ENCODE assay signal across 9 cellular contexts in genomic region chr14:21509432-21510143, GRCh38. TPM values are rescaled to one million over a fixed set of nuclear protein-coding genes. Genes with fewer than 3 reads are reported as not detected.
DNase-seq lines count a peak whose midpoint lies in the region; ATAC-seq and TF ChIP-seq lines count a peak whose summit lies in the region.
"Had no signal": no experiment of that assay in that cellular context is flagged by ENCODE, and none has a peak within 500 bp of the region (broad histone marks: within the 10 kb centered on the region; RNA-seq: fewer than 3 reads in every experiment).

No MANE protein-coding gene starts in this region.

- intact Hi-C loops in thyroid gland (cut with DNase I): no loop called here

- WGBS in endodermal cell (ENCODE audit: insufficient coverage in 1 of 2, insufficient read length in 1 of 2), 2 experiments: 87 to 92% methylated on average over 4 to 6 of the region's 6 CpGs
- WGBS in thyroid gland, 2 donors: 81 to 84% methylated on average over 6 of the region's 6 CpGs

- DNase-seq in GM12864 (ENCODE audit: low read depth): no peak
- DNase-seq in NOMO-1 treated with DMSO at 0.1 percent for 48 hours (lab: John Stamatoyannopoulos, UW; ENCODE audit: unreplicated experiment): peak; percentile 52
- DNase-seq in endodermal cell: no peak
- no peak for DNase-seq in osteocyte (ENCODE audit: extremely low spot score, unreplicated experiment)
- no peak for DNase-seq in thyroid gland
- DNase-seq in MV-4-11 (lab: John Stamatoyannopoulos, UW): no peak
- DNase-seq in epidermal melanocyte (ENCODE audit: insufficient read length, low spot score): no peak
- DNase-seq: activated CD4-positive, alpha-beta T cell treated with anti-CD3 and anti-CD28 coated beads, Interleukin-2, amount 50 U/mL, for 4 hours had no signal

- H3K9me3 ChIP-seq in endodermal cell (ENCODE audit: control insufficient read depth, low read length) (peaks cover 11% of the 10 kb centered on the region), thyroid gland (no peaks in the 10 kb centered on the region)

- TF ChIP-seq CTCF in GM12864 (IDR thresholded peaks at IDR 0.05; ENCODE audit: low read depth, low read length, missing control alignments) (no peak), endodermal cell (conservative IDR thresholded peaks at IDR 0.05) (no peak), osteocyte (IDR thresholded peaks at IDR 0.05) (no peak), thyroid gland (IDR thresholded peaks at IDR 0.05) (no peak)

- H3K27ac ChIP-seq in endodermal cell (ENCODE audit: low read depth, low read length) (no peak overlapping the region), thyroid gland (no peak overlapping the region)

- no peak for ATAC-seq in GM19035 (IDR thresholded peaks at IDR 0.05; ENCODE audit: unreplicated experiment)

- no peaks in the 10 kb centered on the region for H3K4me1 ChIP-seq in endodermal cell (ENCODE audit: control insufficient read depth, insufficient read depth, low read length)
- H3K4me1 ChIP-seq in thyroid gland: peaks cover 13 to 16% of the 10 kb centered on the region in 2 donors

- H3K36me3 ChIP-seq in endodermal cell (ENCODE audit: control insufficient read depth, insufficient read depth, low read length): peaks cover 35% of the 10 kb centered on the region
- peaks cover 0 to 6% of the 10 kb centered on the region in 2 donors for H3K36me3 ChIP-seq in thyroid gland

- H3K4me1 Mint-ChIP-seq in endodermal cell: peaks cover 22% of the 10 kb centered on the region
- peaks cover 25% of the 10 kb centered on the region for H3K4me1 Mint-ChIP-seq in osteocyte (ENCODE audit: unreplicated experiment)

- no peak overlapping the region for H3K27ac Mint-ChIP-seq in endodermal cell
- peak overlapping the region; percentile 98 for H3K27ac Mint-ChIP-seq in osteocyte (ENCODE audit: unreplicated experiment)

- H3K9me3 Mint-ChIP-seq in endodermal cell (peaks cover 8% of the 10 kb centered on the region), osteocyte (ENCODE audit: unreplicated experiment) (no peaks in the 10 kb centered on the region)

- no peaks in the 10 kb centered on the region for H3K27me3 Mint-ChIP-seq in endodermal cell (ENCODE audit: insufficient read depth)
- no peaks in the 10 kb centered on the region for H3K27me3 Mint-ChIP-seq in osteocyte (ENCODE audit: unreplicated experiment)

- peak overlapping the region; percentile 99 for H3K4me3 Mint-ChIP-seq in endodermal cell
- peak overlapping the region; percentile 98 for H3K4me3 Mint-ChIP-seq in osteocyte (ENCODE audit: unreplicated experiment)

- peak overlapping the region; percentile 85 for H3K9ac ChIP-seq in endodermal cell (ENCODE audit: extremely low read depth, low read length, poor library complexity, severe bottlenecking)

- no peaks in the 10 kb centered on the region for H3K27me3 ChIP-seq in endodermal cell (ENCODE audit: control insufficient read depth, insufficient read depth, low read length, poor library complexity, severe bottlenecking)
- H3K27me3 ChIP-seq in thyroid gland: no peaks in the 10 kb centered on the region

- H3K36me3 Mint-ChIP-seq in endodermal cell (ENCODE audit: low read depth) (peaks cover 32% of the 10 kb centered on the region), osteocyte (ENCODE audit: unreplicated experiment) (peaks cover 4% of the 10 kb centered on the region)

- no peak for TF ChIP-seq POLR2A in thyroid gland (IDR thresholded peaks at IDR 0.05)

- H3K4me3 ChIP-seq in GM12864 (ENCODE audit: low read depth, low read length) (peak overlapping the region; percentile 66), endodermal cell (ENCODE audit: low read length) (peak overlapping the region; percentile 99), thyroid gland (replicated peaks in 1 of 3) (no peak overlapping the region)

RNA-seq across cellular contexts. Expression of gene METTL3, which starts 1.6 kb away (rescaled TPM):
- total RNA-seq in endodermal cell (10 to 100 TPM; 63.2 to 64.7 TPM), osteocyte (42.9 and 43.9 TPM in 2 replicates), thyroid gland (10 to 100 TPM; 70.7 to 83.1 (median 75.4) TPM)
- 69.5 TPM for polyA plus RNA-seq in endodermal cell (2013, experiment 1 of 2)
- polyA plus RNA-seq in endodermal cell (2013, experiment 2 of 2): 62.7 TPM

RNA-seq across cellular contexts. Expression of gene SALL2, which starts 16.6 kb away (rescaled TPM):
- total RNA-seq in endodermal cell (100 to 1,000 TPM in 1 of 2 donors, 10 to 100 TPM in 1; 78.6 to 120 TPM), osteocyte (22.7 and 28.1 TPM in 2 replicates), thyroid gland (10 to 100 TPM; 21.9 to 24.6 (median 22.5) TPM)
- polyA plus RNA-seq in endodermal cell (2013, experiment 1 of 2): 153 TPM
- polyA plus RNA-seq in endodermal cell (2013, experiment 2 of 2): 133 TPM

RNA-seq across cellular contexts. Expression of gene TOX4, which starts 32.6 kb away (rescaled TPM):
- total RNA-seq in endodermal cell (10 to 100 TPM; 60.0 to 61.5 TPM), osteocyte (78.8 and 80.9 TPM in 2 replicates), thyroid gland (10 to 100 TPM; 41.5 to 68.2 (median 52.7) TPM)
- polyA plus RNA-seq in endodermal cell (2013, experiment 1 of 2): 46.4 TPM
- polyA plus RNA-seq in endodermal cell (2013, experiment 2 of 2): 40.8 TPM

RNA-seq across cellular contexts. Expression of gene RAB2B, which starts 32.8 kb away (rescaled TPM):
- total RNA-seq in endodermal cell (10 to 100 TPM; 41.2 to 42.9 TPM), osteocyte (35.5 and 38.7 TPM in 2 replicates), thyroid gland (10 to 100 TPM; 26.8 to 66.8 (median 38.9) TPM)
- 33.2 TPM for polyA plus RNA-seq in endodermal cell (2013, experiment 1 of 2)
- polyA plus RNA-seq in endodermal cell (2013, experiment 2 of 2): 30.2 TPM

RNA-seq across cellular contexts. Expression of gene CHD8, which starts 53.7 kb away (rescaled TPM):
- total RNA-seq in endodermal cell (100 to 1,000 TPM; 126 to 130 TPM), osteocyte (86.0 and 99.0 TPM in 2 replicates), thyroid gland (100 to 1,000 TPM in 1 of 4 donors, 10 to 100 TPM in 3; 64.1 to 102 (median 76.8) TPM)
- polyA plus RNA-seq in endodermal cell (2013, experiment 1 of 2): 67.1 TPM
- polyA plus RNA-seq in endodermal cell (2013, experiment 2 of 2): 65.9 TPM

Comparison
In these comparisons a context has a peak if more than half of its experiments do, and no peak if none do; other contexts are left out.
1. H3K4me3 ChIP-seq: peak in GM12864 (single experiment) and endodermal cell (single experiment); none in thyroid gland (0 of 3).